Comparison of ENCODE assay signal across 1 cellular context in genomic region chr5:177472460-177473441, GRCh38.
TF ChIP-seq lines count a peak whose summit lies in the region.

No MANE protein-coding gene starts in this region.

TF ChIP-seq in HEK293, 187 proteins besides CTCF, POLR2A, EP300 and RAD21 (continued from another document and continues in another):
- TF ChIP-seq ZNF398 (tag by site-specific recombination; IDR thresholded peaks at IDR 0.05) (peak; percentile 84), ZNF214 (tag by site-specific recombination; IDR thresholded peaks at IDR 0.05; ENCODE audit: borderline replicate concordance) (no peak), ZBTB17 (tag by site-specific recombination; IDR thresholded peaks at IDR 0.05) (no peak), PATZ1 (tag by site-specific recombination; IDR thresholded peaks at IDR 0.05) (peak; percentile 93), ZNF423 (tag by site-specific recombination; IDR thresholded peaks at IDR 0.05) (peak; percentile 24; the same call in 1 of the 2 replicates), SALL2 (tag by site-specific recombination; IDR thresholded peaks at IDR 0.05; ENCODE audit: borderline replicate concordance) (no peak), OVOL3 (tag by site-specific recombination; IDR thresholded peaks at IDR 0.05) (no peak), GLIS1 (tag by site-specific recombination; IDR thresholded peaks at IDR 0.05) (peak; percentile 91), MZF1 (tag by site-specific recombination; IDR thresholded peaks at IDR 0.05; ENCODE audit: borderline replicate concordance) (no peak), ZNF510 (tag by site-specific recombination; IDR thresholded peaks at IDR 0.05; ENCODE audit: insufficient replicate concordance) (no peak), KLF17 (tag by site-specific recombination; IDR thresholded peaks at IDR 0.05) (no peak), ZSCAN18 (tag by site-specific recombination; IDR thresholded peaks at IDR 0.05) (no peak), ZNF169 (tag by site-specific recombination; IDR thresholded peaks at IDR 0.05) (no peak), ZNF549 (tag by site-specific recombination; IDR thresholded peaks at IDR 0.05) (no peak), ZNF501 (tag by site-specific recombination; IDR thresholded peaks at IDR 0.05) (no peak), ZNF341 (tag by site-specific recombination; IDR thresholded peaks at IDR 0.05; ENCODE audit: low read depth) (peak; percentile 45; the same call in 1 of the 2 replicates), ZNF629 (tag by site-specific recombination; IDR thresholded peaks at IDR 0.05) (no peak), BCL6B (tag by site-specific recombination; IDR thresholded peaks at IDR 0.05) (no peak), ZNF585B (tag by site-specific recombination; IDR thresholded peaks at IDR 0.05) (no peak), KLF7 (tag by site-specific recombination; IDR thresholded peaks at IDR 0.05; ENCODE audit: borderline replicate concordance) (no peak), KLF10 (tag by site-specific recombination; IDR thresholded peaks at IDR 0.05) (peak; percentile 42), EGR2 (tag by site-specific recombination; IDR thresholded peaks at IDR 0.05; ENCODE audit: low read depth) (peak; percentile 60), ELK4 (IDR thresholded peaks at IDR 0.05; ENCODE audit: borderline replicate concordance, low read depth, low read length) (no peak), ZNF571 (tag by site-specific recombination; IDR thresholded peaks at IDR 0.05) (no peak), ZNF433 (tag by site-specific recombination; IDR thresholded peaks at IDR 0.05; ENCODE audit: low read depth) (no peak), ZNF184 (tag by site-specific recombination; IDR thresholded peaks at IDR 0.05) (no peak), AEBP2 (tag by site-specific recombination; IDR thresholded peaks at IDR 0.05; ENCODE audit: borderline replicate concordance) (no peak), ZBTB8A (tag by site-specific recombination; IDR thresholded peaks at IDR 0.05) (peak; percentile 78), ZNF777 (tag by site-specific recombination; IDR thresholded peaks at IDR 0.05; ENCODE audit: borderline replicate concordance) (no peak), FEZF1 (tag by site-specific recombination; IDR thresholded peaks at IDR 0.05) (no peak), ZIC2 (tag by site-specific recombination; IDR thresholded peaks at IDR 0.05) (peak; percentile 42; the same call in 1 of the 2 replicates), ZNF223 (tag by site-specific recombination; IDR thresholded peaks at IDR 0.05) (no peak), ZNF280D (tag by site-specific recombination; IDR thresholded peaks at IDR 0.05) (no peak), ZNF596 (tag by site-specific recombination; IDR thresholded peaks at IDR 0.05) (no peak), ZNF785 (tag by site-specific recombination; IDR thresholded peaks at IDR 0.05) (no peak), ZNF513 (tag by site-specific recombination; IDR thresholded peaks at IDR 0.05) (no peak), ZNF580 (tag by site-specific recombination; IDR thresholded peaks at IDR 0.05) (no peak), PRDM1 (tag by site-specific recombination; IDR thresholded peaks at IDR 0.05) (no peak), ZNF10 (tag by site-specific recombination; IDR thresholded peaks at IDR 0.05) (no peak), ZNF76 (tag by site-specific recombination; IDR thresholded peaks at IDR 0.05; ENCODE audit: borderline replicate concordance, low read depth) (no peak), ZNF335 (tag by site-specific recombination; conservative IDR thresholded peaks at IDR 0.05) (peak; percentile 61), ZNF660 (tag by site-specific recombination; IDR thresholded peaks at IDR 0.05) (no peak), ZNF404 (tag by site-specific recombination; IDR thresholded peaks at IDR 0.05) (no peak), ZNF248 (tag by site-specific recombination; IDR thresholded peaks at IDR 0.05) (no peak), ZFHX2 (tag by site-specific recombination; conservative IDR thresholded peaks at IDR 0.05) (peak; percentile 83), ZNF19 (tag by site-specific recombination; IDR thresholded peaks at IDR 0.05; ENCODE audit: low read depth) (no peak), ZNF157 (tag by site-specific recombination; IDR thresholded peaks at IDR 0.05) (no peak), YY2 (tag by site-specific recombination; IDR thresholded peaks at IDR 0.05) (no peak), ZFP3 (tag by site-specific recombination; IDR thresholded peaks at IDR 0.05; ENCODE audit: low read depth) (no peak), HOXD13 (CRISPR knock-in tag; IDR thresholded peaks at IDR 0.05; ENCODE audit: borderline replicate concordance) (no peak), ZNF830 (tag by site-specific recombination; IDR thresholded peaks at IDR 0.05; ENCODE audit: low read depth) (no peak), ZNF112 (tag by site-specific recombination; IDR thresholded peaks at IDR 0.05) (no peak), ZNF704 (tag by site-specific recombination; IDR thresholded peaks at IDR 0.05) (no peak), ZNF837 (tag by site-specific recombination; IDR thresholded peaks at IDR 0.05) (no peak), SCRT2 (tag by site-specific recombination; IDR thresholded peaks at IDR 0.05) (no peak), ZNF140 (tag by site-specific recombination; IDR thresholded peaks at IDR 0.05) (no peak)
